Comparison of ENCODE assay signal across 2 cellular contexts in the genomic region with DNA sequence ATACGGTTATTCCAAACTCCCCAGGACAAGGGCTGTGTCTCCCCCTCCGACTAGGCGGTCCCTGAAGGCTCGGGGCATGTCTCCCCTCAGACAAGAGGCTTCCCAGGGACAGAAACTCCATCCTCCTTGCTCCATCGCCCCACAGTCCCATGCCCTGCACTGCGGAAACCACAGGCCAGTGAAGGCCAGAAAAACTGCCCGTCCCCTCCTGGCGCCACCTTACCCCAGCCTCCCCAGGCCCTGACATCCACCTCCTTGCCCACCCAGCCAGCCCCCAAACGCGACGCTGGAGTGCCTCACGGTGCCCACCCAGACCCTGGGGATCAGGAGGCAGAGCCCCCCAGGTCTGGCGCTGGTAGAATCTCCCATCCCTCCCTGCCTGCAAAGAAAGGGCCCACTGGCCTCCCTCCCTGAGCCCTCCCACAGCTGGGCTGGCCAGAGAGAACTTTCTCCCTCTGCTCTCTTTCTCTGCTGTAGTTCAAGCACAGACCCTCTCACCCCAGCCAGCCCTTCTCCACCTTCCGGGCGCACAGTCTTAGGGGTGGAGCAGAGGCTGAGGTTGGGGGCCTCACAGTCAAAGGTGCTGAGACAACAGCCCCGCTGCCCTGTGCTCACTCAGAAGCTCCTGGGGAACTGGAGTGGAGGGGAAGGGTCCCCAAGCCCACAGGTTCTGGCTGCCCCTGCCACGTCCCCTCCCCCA.
TF ChIP-seq lines count a peak whose summit lies in the region.

No MANE protein-coding gene starts in this region.

TF ChIP-seq in GM23338, 12 proteins besides CTCF, POLR2A, EP300 and RAD21 (continues in another document):
- TF ChIP-seq JUNB (IDR thresholded peaks at IDR 0.05; ENCODE audit: unreplicated experiment) (no peak), EZH2phosphoT487 (IDR thresholded peaks at IDR 0.05; ENCODE audit: unreplicated experiment) (no peak), ZNF331 (CRISPR knock-in tag; IDR thresholded peaks at IDR 0.05; ENCODE audit: low read depth) (no peak), ZNF462 (CRISPR knock-in tag; IDR thresholded peaks at IDR 0.05) (no peak), EZH2 (IDR thresholded peaks at IDR 0.05; ENCODE audit: low read depth, unreplicated experiment) (no peak), CREB1 (CRISPR knock-in tag; IDR thresholded peaks at IDR 0.05; ENCODE audit: low read depth) (no peak), STAT1 (IDR thresholded peaks at IDR 0.05; ENCODE audit: unreplicated experiment) (no peak)
- TF ChIP-seq, protein P1, sequence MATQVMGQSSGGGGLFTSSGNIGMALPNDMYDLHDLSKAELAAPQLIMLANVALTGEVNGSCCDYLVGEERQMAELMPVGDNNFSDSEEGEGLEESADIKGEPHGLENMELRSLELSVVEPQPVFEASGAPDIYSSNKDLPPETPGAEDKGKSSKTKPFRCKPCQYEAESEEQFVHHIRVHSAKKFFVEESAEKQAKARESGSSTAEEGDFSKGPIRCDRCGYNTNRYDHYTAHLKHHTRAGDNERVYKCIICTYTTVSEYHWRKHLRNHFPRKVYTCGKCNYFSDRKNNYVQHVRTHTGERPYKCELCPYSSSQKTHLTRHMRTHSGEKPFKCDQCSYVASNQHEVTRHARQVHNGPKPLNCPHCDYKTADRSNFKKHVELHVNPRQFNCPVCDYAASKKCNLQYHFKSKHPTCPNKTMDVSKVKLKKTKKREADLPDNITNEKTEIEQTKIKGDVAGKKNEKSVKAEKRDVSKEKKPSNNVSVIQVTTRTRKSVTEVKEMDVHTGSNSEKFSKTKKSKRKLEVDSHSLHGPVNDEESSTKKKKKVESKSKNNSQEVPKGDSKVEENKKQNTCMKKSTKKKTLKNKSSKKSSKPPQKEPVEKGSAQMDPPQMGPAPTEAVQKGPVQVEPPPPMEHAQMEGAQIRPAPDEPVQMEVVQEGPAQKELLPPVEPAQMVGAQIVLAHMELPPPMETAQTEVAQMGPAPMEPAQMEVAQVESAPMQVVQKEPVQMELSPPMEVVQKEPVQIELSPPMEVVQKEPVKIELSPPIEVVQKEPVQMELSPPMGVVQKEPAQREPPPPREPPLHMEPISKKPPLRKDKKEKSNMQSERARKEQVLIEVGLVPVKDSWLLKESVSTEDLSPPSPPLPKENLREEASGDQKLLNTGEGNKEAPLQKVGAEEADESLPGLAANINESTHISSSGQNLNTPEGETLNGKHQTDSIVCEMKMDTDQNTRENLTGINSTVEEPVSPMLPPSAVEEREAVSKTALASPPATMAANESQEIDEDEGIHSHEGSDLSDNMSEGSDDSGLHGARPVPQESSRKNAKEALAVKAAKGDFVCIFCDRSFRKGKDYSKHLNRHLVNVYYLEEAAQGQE (IDR thresholded peaks at IDR 0.05; ENCODE audit: unreplicated experiment), result no peak

TF ChIP-seq in WTC11, 78 proteins besides CTCF, POLR2A, EP300 and RAD21:
- TF ChIP-seq FOXJ3 (CRISPR knock-in tag; IDR thresholded peaks at IDR 0.05; ENCODE audit: borderline replicate concordance), result no peak
- 0 out of 2 replicates have a peak, but pooled peaks have one; percentile 19 for TF ChIP-seq SMAD3 (CRISPR knock-in tag; IDR thresholded peaks at IDR 0.05; ENCODE audit: borderline replicate concordance)
TF ChIP-seq in WTC11: peak in this region for 1.
